ENCODE assay signal across 7 cellular contexts in genomic region chr5:147234098-147234824, GRCh38. TPM values are rescaled to one million over a fixed set of nuclear protein-coding genes. Genes with fewer than 3 reads are reported as not detected.
DNase-seq lines count a peak whose midpoint lies in the region; ATAC-seq, FAIRE-seq and TF ChIP-seq lines count a peak whose summit lies in the region.

No MANE protein-coding gene starts in this region.

- intact Hi-C loops in HepG2 (cut with micrococcal nuclease; ENCODE audit: unreplicated experiment), result no loop called here

- H3K4me3 ChIP-seq in MG63 (peak overlapping the region; percentile 48), bronchial epithelial cell (ENCODE audit: low read depth, low read length) (peak overlapping the region; percentile 55), HepG2 (replicated peaks in 1 of 3; ENCODE audit: insufficient read depth in 1 of 3, low read depth in 2 of 3, low read length in 3 of 3) (no peak overlapping the region), stomach smooth muscle (ENCODE audit: low read length in 2 of 2) (peak overlapping the region; percentile 65 to 82)

- H3K27me3 ChIP-seq in MG63, result peaks cover 62% of the 10 kb centered on the region
- no peaks in the 10 kb centered on the region for H3K27me3 ChIP-seq in bronchial epithelial cell (ENCODE audit: control insufficient read depth, insufficient read depth, low read length)
- H3K27me3 ChIP-seq in HepG2 (ENCODE audit: control insufficient read depth in 1 of 2, insufficient read depth in 2 of 2, low read length in 2 of 2), result peaks cover 3 to 20% of the 10 kb centered on the region in 2 experiments; a peak in 3 of 5 replicates
- H3K27me3 ChIP-seq in stomach smooth muscle (ENCODE audit: control insufficient read depth in 1 of 2, insufficient read depth in 2 of 2, low read length in 2 of 2), result no peaks in the 10 kb centered on the region

- H3K9ac ChIP-seq in HepG2 (ENCODE audit: insufficient read depth, low read depth, low read length) (no peak overlapping the region), stomach smooth muscle (ENCODE audit: low read length in 2 of 2) (peak overlapping the region; percentile 56 to 79)

- TF ChIP-seq CTCF in bronchial epithelial cell (IDR thresholded peaks at IDR 0.05; ENCODE audit: insufficient read depth, low read length, severe bottlenecking), result no peak
- no peak for TF ChIP-seq CTCF in HepG2 (CRISPR knock-in tag; IDR thresholded peaks at IDR 0.05)

- H3K9me3 ChIP-seq in MG63 (no peaks in the 10 kb centered on the region), HepG2 (ENCODE audit: low read length) (no peaks in the 10 kb centered on the region), stomach smooth muscle (ENCODE audit: control insufficient read depth in 2 of 2, low read length in 2 of 2) (no peaks in the 10 kb centered on the region)

- TF ChIP-seq RAD21 in HepG2 (CRISPR knock-in tag; IDR thresholded peaks at IDR 0.05), result no peak

- in situ Hi-C loops in HepG2 (cut with HindIII; ENCODE audit: extremely low pct_ligation_motif_present, low pct_unique_long_range_greater_than_20kb), result no loop called here

- H3K79me2 ChIP-seq in HepG2 (ENCODE audit: insufficient read depth, low read length), result no peaks in the 10 kb centered on the region

- H3K4me1 ChIP-seq in HepG2 (ENCODE audit: insufficient read depth, low read length) (no peaks in the 10 kb centered on the region), stomach smooth muscle (ENCODE audit: control insufficient read depth, insufficient read depth, low read length) (peaks cover 6% of the 10 kb centered on the region)

- no peak overlapping the region for H2AFZ ChIP-seq in HepG2 (ENCODE audit: low read length)

- no peak for TF ChIP-seq POLR2A in HepG2 (IDR thresholded peaks at IDR 0.05; ENCODE audit: insufficient read depth in 1 of 2, low read depth in 2 of 2, low read length in 2 of 2)

- BruUV-seq in HepG2 (replicated peaks; lab: Mats Ljungman, UMichigan), result no TSS peak

- WGBS in HepG2 (ENCODE audit: low lambda C conversion rate), result 23% methylated on average over 14 of the region's 37 CpGs

- TF ChIP-seq EP300 in HepG2 (IDR thresholded peaks at IDR 0.05; ENCODE audit: low read depth in 2 of 2, low read length in 2 of 2) (no peak), HepG2 (CRISPR knock-in tag; IDR thresholded peaks at IDR 0.05; ENCODE audit: borderline replicate concordance) (no peak)

- no peak for ATAC-seq in HepG2
- ATAC-seq in HG03565 (IDR thresholded peaks at IDR 0.05; ENCODE audit: unreplicated experiment), result no peak
- ATAC-seq in GM18519 (IDR thresholded peaks at IDR 0.05; ENCODE audit: low FRiP score, unreplicated experiment), result no peak

- peak overlapping the region; percentile 33; the same call in 1 of the 2 replicates for H3K4me2 ChIP-seq in HepG2 (ENCODE audit: low read depth, low read length)

- POLR2A ChIA-PET in HepG2 (lab: Yijun Ruan, JAX), result no interaction called here

- FAIRE-seq in bronchial epithelial cell (lab: Jason Lieb, UNC) (no peak), HepG2 (lab: Jason Lieb, UNC) (no peak)

- H3K36me3 ChIP-seq in MG63 (no peaks in the 10 kb centered on the region), bronchial epithelial cell (ENCODE audit: control insufficient read depth, insufficient read depth, low read length) (no peaks in the 10 kb centered on the region), HepG2 (replicated peaks in 1 of 2; ENCODE audit: control insufficient read depth in 1 of 2, insufficient read depth in 2 of 2, low read length in 2 of 2) (no peaks in the 10 kb centered on the region), stomach smooth muscle (ENCODE audit: control insufficient read depth in 2 of 2, insufficient read depth in 2 of 2, low read length in 2 of 2) (no peaks in the 10 kb centered on the region)

- DNase-seq in MG63 (no peak), bronchial epithelial cell (ENCODE audit: low read depth) (peak; percentile 2), HepG2 (ENCODE audit: low spot score) (no peak), NCI-H1092 treated with DMSO at 0.1 percent for 48 hours (lab: John Stamatoyannopoulos, UW) (no peak)

- H3K27ac ChIP-seq in HepG2 (ENCODE audit: extremely low read length, insufficient read depth, low read length) (no peak overlapping the region), stomach smooth muscle (ENCODE audit: low read length) (peak overlapping the region; percentile 24)

- no peaks in the 10 kb centered on the region for H4K20me1 ChIP-seq in HepG2 (ENCODE audit: insufficient read depth, low read length)

- CTCF ChIA-PET in HepG2 (lab: Yijun Ruan, JAX; ENCODE audit: low intra/inter-chr PET ratio, low total read pairs), result no interaction called here

TF ChIP-seq in HepG2, 621 proteins besides CTCF, POLR2A, EP300 and RAD21:
- TF ChIP-seq DBP (CRISPR knock-in tag; IDR thresholded peaks at IDR 0.05; ENCODE audit: not compliant biosample characterization) (no peak), PHF20 (CRISPR knock-in tag; IDR thresholded peaks at IDR 0.05) (no peak), SMARCC2 (IDR thresholded peaks at IDR 0.05) (no peak), BRF2 (CRISPR knock-in tag; IDR thresholded peaks at IDR 0.05) (no peak)

RNA-seq across cellular contexts. Expression of gene STK32A, which starts 0.6 kb away (rescaled TPM):
- total RNA-seq in MG63 (2014; rRNA removed; shearing (Covaris generic); ENCODE audit: low replicate concordance), result not detected in 2 replicates
- total RNA-seq in bronchial epithelial cell (5.5 and 11.8 TPM in 2 replicates), HepG2 (2016; rRNA removed; fragmentation: Illumina TruSeq; extraction: Trizol) (not detected in 2 replicates)
- total RNA-seq in HepG2 (2016; cell fraction: cytosol; rRNA removed; fragmentation: Illumina TruSeq; extraction: Trizol; ENCODE audit: low read depth), result not detected in 2 replicates
- total RNA-seq in HepG2 (2016; cell fraction: insoluble cytoplasmic fraction; rRNA removed; fragmentation: Illumina TruSeq; extraction: Trizol), result not detected in 2 replicates
- total RNA-seq in HepG2 (2016; cell fraction: membrane; rRNA removed; fragmentation: Illumina TruSeq; extraction: Trizol), result not detected in 2 replicates
- not detected in 2 replicates for total RNA-seq in HepG2 (2016; cell fraction: nucleus; rRNA removed; fragmentation: Illumina TruSeq; extraction: Trizol)
- not detected in 2 replicates for polyA plus RNA-seq in HepG2 (2011; rRNA removed)
- polyA plus RNA-seq in HepG2 (2011; cell fraction: cytosol; rRNA removed), result not detected in 2 replicates
- not detected in 2 replicates for polyA plus RNA-seq in HepG2 (2011; cell fraction: nucleus; rRNA removed)
- polyA plus RNA-seq in HepG2 (2012), result not detected in 2 replicates
- polyA plus RNA-seq in HepG2 (2016; cell fraction: cytosol; fragmentation: Illumina TruSeq; extraction: Trizol; ENCODE audit: low read depth), result not detected in 2 replicates
- not detected in 2 replicates for polyA plus RNA-seq in HepG2 (2016; cell fraction: insoluble cytoplasmic fraction; fragmentation: Illumina TruSeq; extraction: Trizol; ENCODE audit: low read depth)
- not detected in 2 replicates for polyA plus RNA-seq in HepG2 (2016; cell fraction: membrane; fragmentation: Illumina TruSeq; extraction: Trizol; ENCODE audit: low read depth)
- not detected in 2 replicates for polyA plus RNA-seq in HepG2 (2016; cell fraction: nucleus; fragmentation: Illumina TruSeq; extraction: Trizol; ENCODE audit: insufficient read depth, low read depth)
- polyA minus RNA-seq in HepG2 (2011; rRNA and poly(A)+ RNA removed; ENCODE audit: low replicate concordance), result 2.7 TPM in 1 of 2 replicates, not detected in the other
- not detected in 2 replicates for polyA minus RNA-seq in HepG2 (2011; cell fraction: cytosol; rRNA and poly(A)+ RNA removed)
- polyA minus RNA-seq in HepG2 (2011; cell fraction: nucleus; rRNA and poly(A)+ RNA removed), result not detected in 2 replicates

Comparison
In these comparisons a context has a peak if more than half of its experiments do, and no peak if none do; other contexts are left out.
1. H3K4me3 ChIP-seq: peak in MG63 (single experiment), bronchial epithelial cell (single experiment) and stomach smooth muscle (2 of 2); none in HepG2 (0 of 3).